ENCODE assay signal across 14 cellular contexts in the genomic region with DNA sequence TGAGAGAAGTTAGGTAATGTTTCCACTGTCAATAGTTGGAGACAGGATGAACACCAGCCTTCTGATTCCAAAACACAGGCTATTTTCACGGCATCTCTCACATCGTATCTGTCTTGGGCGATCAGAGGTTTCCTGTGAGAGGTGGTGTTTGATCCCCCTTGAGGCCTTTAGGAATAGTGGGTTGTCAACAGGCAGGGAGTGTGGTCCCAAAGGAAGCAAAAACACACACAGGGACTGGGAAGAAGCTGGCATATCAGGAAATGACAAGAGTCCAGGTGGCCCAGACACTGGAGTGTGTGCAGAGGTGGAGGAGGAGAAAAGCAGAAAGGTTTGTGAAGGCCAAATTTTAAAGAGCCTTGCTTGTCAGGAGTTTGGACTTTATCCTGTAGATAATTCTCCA.
"Had no signal": no experiment of that assay in that cellular context is flagged by ENCODE, and none has a peak within 500 bp of the region (broad histone marks: within the 10 kb centered on the region; RNA-seq: fewer than 3 reads in every experiment).

No MANE protein-coding gene starts in this region.

- H3K27ac ChIP-seq: body of pancreas, pancreas had no signal

- ATAC-seq: activated CD8-positive, alpha-beta memory T cell treated with anti-CD3 and anti-CD28 coated beads, Interleukin-2, amount 10 ng/mL, durations not matched to agents 7 days and 5 days; activated naive CD4-positive, alpha-beta T cell treated with anti-CD3 and anti-CD28 coated beads, Interleukin-2, amount 50 U/mL, for 72 hours; activated T-cell treated with anti-CD3 and anti-CD28 coated beads, Interleukin-2, amount 50 U/mL, for 4 hours; body of pancreas; natural killer cell treated with Interleukin-12 subunit alpha and Interleukin-12 subunit beta and Interleukin-15 and Interleukin-18, amount 100 ng/mL, for 72 hours; T-helper 17 cell had no signal

- H3K4me3 ChIP-seq: body of pancreas, pancreas, uterus had no signal

- H3K4me1 ChIP-seq: body of pancreas, pancreas, uterus had no signal

- H3K27me3 ChIP-seq: body of pancreas, pancreas, uterus had no signal

- DNase-seq: activated CD4-positive, alpha-beta T cell treated with anti-CD3 and anti-CD28 coated beads, Interleukin-2, amount 50 U/mL, for 1 hour; activated CD4-positive, CD25-positive, alpha-beta regulatory T cell; activated effector memory CD4-positive, alpha-beta T cell treated with anti-CD3 and anti-CD28 coated beads, Interleukin-2, amount 50 U/mL, for 16 hours; activated T-cell treated with anti-CD3 and anti-CD28 coated beads, Interleukin-2, amount 50 U/mL, for 4 hours; amniotic stem cell; body of pancreas; cerebellar nuclear complex; mammary epithelial cell; T-helper 17 cell; uterus had no signal

- H3K9me3 ChIP-seq: body of pancreas, pancreas, uterus had no signal

- H3K36me3 ChIP-seq: pancreas, uterus had no signal
